In the genomic region with DNA sequence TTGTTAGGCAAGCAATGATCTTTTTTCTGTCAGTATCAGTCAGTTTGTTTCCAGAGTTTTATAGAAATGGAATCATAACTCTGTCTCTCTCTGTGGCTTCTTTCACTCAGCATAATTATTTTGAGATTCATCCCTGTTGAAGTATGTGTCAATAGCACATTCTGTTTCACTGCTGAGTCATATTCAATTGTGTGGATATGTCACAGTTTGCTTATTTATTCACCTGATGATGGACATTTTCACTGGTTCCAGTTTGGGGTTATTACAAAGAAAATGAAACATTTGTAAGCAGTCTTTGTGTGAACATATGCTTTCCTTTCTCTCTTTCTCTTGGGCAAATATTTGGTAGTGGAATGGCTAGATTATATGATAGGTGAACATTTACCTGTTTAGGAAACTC, we compare ENCODE assay signal across 28 cellular contexts.
"Had no signal": no experiment of that assay in that cellular context is flagged by ENCODE, and none has a peak within 500 bp of the region (broad histone marks: within the 10 kb centered on the region; RNA-seq: fewer than 3 reads in every experiment).

No MANE protein-coding gene starts in this region.

- H3K4me3 ChIP-seq: esophagus squamous epithelium, neural progenitor cell, psoas muscle, tibial nerve had no signal

- H3K4me3 Mint-ChIP-seq: activated naive CD4-positive, alpha-beta T cell treated with anti-CD3 and anti-CD28 coated beads for 36 hours; activated naive CD8-positive, alpha-beta T cell treated with anti-CD3 and anti-CD28 coated beads, Interleukin-2, amount 10 ng/mL, durations not matched to agents 7 days and 5 days; dendritic cell treated with granulocyte-macrophage colony-stimulating factor and Interleukin-4, amounts not matched to agents 40 ng/mL and 50 ng/mL, for 4 days; memory B cell; naive thymus-derived CD4-positive, alpha-beta T cell; neural progenitor cell; T-helper 2 cell treated with Interferon-gamma antibody and Interleukin-4, amounts not matched to agents 5 μg/mL and 100 μg/mL, for 36 hours had no signal

- H3K27me3 ChIP-seq: brain microvascular endothelial cell, neural progenitor cell had no signal

- H3K27ac Mint-ChIP-seq: activated naive CD4-positive, alpha-beta T cell treated with anti-CD3 and anti-CD28 coated beads for 36 hours; activated naive CD8-positive, alpha-beta T cell treated with anti-CD3 and anti-CD28 coated beads, Interleukin-2, amount 10 ng/mL, durations not matched to agents 7 days and 5 days; dendritic cell treated with granulocyte-macrophage colony-stimulating factor and Interleukin-4, amounts not matched to agents 40 ng/mL and 50 ng/mL, for 4 days; memory B cell; neural progenitor cell; T-helper 2 cell treated with Interferon-gamma antibody and Interleukin-4, amounts not matched to agents 5 μg/mL and 100 μg/mL, for 36 hours had no signal

- H3K4me1 ChIP-seq: esophagus squamous epithelium, neural progenitor cell, parathyroid adenoma, psoas muscle had no signal

- H3K9ac ChIP-seq: neural progenitor cell, parathyroid adenoma had no signal

- H2AFZ ChIP-seq: neural progenitor cell, parathyroid adenoma had no signal

- DNase-seq: activated CD4-positive, alpha-beta T cell treated with anti-CD3 and anti-CD28 coated beads for 4 hours; activated CD4-positive, alpha-beta T cell treated with anti-CD3 and anti-CD28 coated beads, Interleukin-2, amount 50 U/mL, for 4 hours; activated CD4-positive, CD25-positive, alpha-beta regulatory T cell; activated CD8-positive, alpha-beta memory T cell treated with anti-CD3 and anti-CD28 coated beads for 24 hours; activated effector memory CD4-positive, alpha-beta T cell treated with anti-CD3 and anti-CD28 coated beads, Interleukin-2, amount 50 U/mL, for 16 hours; activated naive CD4-positive, alpha-beta T cell treated with anti-CD3 and anti-CD28 coated beads for 36 hours; activated naive CD8-positive, alpha-beta T cell treated with anti-CD3 and anti-CD28 coated beads, Interleukin-2, amount 10 ng/mL, durations not matched to agents 7 days and 5 days; brain microvascular endothelial cell; central memory CD4-positive, alpha-beta T cell; esophagus squamous epithelium; foreskin melanocyte; glutamatergic neuron; left colon; midbrain; naive thymus-derived CD4-positive, alpha-beta T cell; occipital lobe; psoas muscle; stimulated activated CD4-positive, alpha-beta T cell treated with anti-CD3 and anti-CD28 coated beads, Interleukin-15, amount 100 ng/mL, for 24 hours; stimulated activated CD4-positive, alpha-beta T cell treated with anti-CD3 and anti-CD28 coated beads, Interleukin-2, amount 100 ng/mL, for 24 hours; stimulated activated naive CD4-positive, alpha-beta T cell treated with Interleukin-2 at 50 U/mL for 16 hours; T-helper 1 cell had no signal

- H3K4me2 ChIP-seq: neural progenitor cell had no signal

- ATAC-seq: left colon; naive thymus-derived CD4-positive, alpha-beta T cell; psoas muscle had no signal

- H3K36me3 Mint-ChIP-seq: neural progenitor cell had no signal

- H3K36me3 ChIP-seq: brain microvascular endothelial cell, esophagus squamous epithelium, neural progenitor cell, tibial nerve had no signal

- H3K4me1 Mint-ChIP-seq: activated naive CD8-positive, alpha-beta T cell treated with anti-CD3 and anti-CD28 coated beads, Interleukin-2, amount 10 ng/mL, durations not matched to agents 7 days and 5 days; neural progenitor cell had no signal

- H3K79me2 ChIP-seq: parathyroid adenoma had no signal

- H3K27ac ChIP-seq: brain microvascular endothelial cell, epithelial cell of prostate, esophagus squamous epithelium, neural progenitor cell, parathyroid adenoma, psoas muscle, tibial nerve had no signal
